33 cellular contexts compared by ENCODE assay signal in the genomic region with DNA sequence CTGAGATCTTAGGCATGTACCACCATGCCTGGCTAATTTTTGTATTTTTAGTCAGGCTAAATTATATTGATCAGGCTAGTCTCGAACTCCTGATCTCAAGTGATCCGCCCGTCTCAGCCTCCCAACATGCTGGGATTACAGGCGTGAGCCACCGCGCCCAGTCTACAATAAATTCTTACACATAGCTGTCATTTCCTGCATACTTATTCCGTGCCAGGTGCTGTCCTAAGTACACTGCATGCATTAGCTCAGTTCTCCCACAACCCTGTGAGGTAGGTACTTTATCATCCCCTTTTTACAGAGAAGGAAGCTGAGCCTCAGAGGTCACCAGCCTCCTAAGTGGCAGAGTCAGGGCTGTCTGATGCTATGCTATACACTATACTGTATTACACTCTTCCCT. TPM values are rescaled to one million over a fixed set of nuclear protein-coding genes. Genes with fewer than 3 reads are reported as not detected.
DNase-seq lines count a peak whose midpoint lies in the region; ATAC-seq and TF ChIP-seq lines count a peak whose summit lies in the region.
"Had no signal": no experiment of that assay in that cellular context is flagged by ENCODE, and none has a peak within 500 bp of the region (broad histone marks: within the 10 kb centered on the region; RNA-seq: fewer than 3 reads in every experiment).

No MANE protein-coding gene starts in this region.

- H3K36me3 ChIP-seq in SJSA1 (no peaks in the 10 kb centered on the region), transverse colon (no peaks in the 10 kb centered on the region), heart left ventricle (no peaks in the 10 kb centered on the region)
- H3K36me3 ChIP-seq: heart right ventricle, neutrophil, vagina had no signal

- H3K27ac ChIP-seq in SJSA1 = peak overlapping the region; percentile 18; the same call in 1 of the 2 replicates
- H3K27ac ChIP-seq in foreskin keratinocyte = no peak overlapping the region
- H3K27ac ChIP-seq in transverse colon = peak overlapping the region in 1 of 4 donors; percentile 41
- H3K27ac ChIP-seq in heart left ventricle = no peak overlapping the region
- H3K27ac ChIP-seq: 22Rv1, body of pancreas, heart right ventricle, neutrophil, RWPE1, vagina had no signal

- no peak overlapping the region for H3K27ac Mint-ChIP-seq in activated CD8-positive, alpha-beta T cell treated with anti-CD3 and anti-CD28 coated beads for 36 hours
- H3K27ac Mint-ChIP-seq: activated CD4-positive, alpha-beta T cell treated with anti-CD3 and anti-CD28 coated beads for 36 hours; activated naive CD8-positive, alpha-beta T cell treated with anti-CD3 and anti-CD28 coated beads, Interleukin-2, amount 50 U/mL, for 24 hours; CD4-positive, CD25-positive, alpha-beta regulatory T cell; stimulated activated naive B cell treated with anti-CD40 and anti-IgM and Interleukin-4, amounts not matched to agents 10 μg/mL and 1 μg/mL and 100 μg/mL, for 72 hours had no signal

- intact Hi-C loops in transverse colon (cut with DNase I; ENCODE audit: low total_unique reads) = no loop called here
- intact Hi-C loops in activated CD8-positive, alpha-beta T cell treated with anti-CD3 and anti-CD28 coated beads for 36 hours (cut with micrococcal nuclease) = no loop called here
- intact Hi-C loops in heart left ventricle (cut with DNase I) = no loop called here

- H3K9me3 ChIP-seq in SJSA1 (replicated peaks) = no peaks in the 10 kb centered on the region; the same call in 1 of the 2 replicates
- H3K9me3 ChIP-seq in transverse colon = no peaks in the 10 kb centered on the region
- H3K9me3 ChIP-seq in heart left ventricle = no peaks in the 10 kb centered on the region
- H3K9me3 ChIP-seq: body of pancreas, heart right ventricle, neutrophil, SK-N-SH, vagina had no signal

- CTCF ChIA-PET in activated CD8-positive, alpha-beta T cell treated with anti-CD3 and anti-CD28 coated beads for 36 hours (lab: Charles Lee) = interaction anchor here (0.7 kb wide), 1 partner anchor 53 kb away, joined by 3 read pairs; no protein-coding TSS in a partner anchor

- H3K4me1 ChIP-seq in SJSA1 (replicated peaks) (peaks cover 48% of the 10 kb centered on the region), foreskin keratinocyte (peaks cover 4% of the 10 kb centered on the region), transverse colon (no peaks in the 10 kb centered on the region), heart left ventricle (no peaks in the 10 kb centered on the region)
- H3K4me1 ChIP-seq: body of pancreas, heart right ventricle, vagina had no signal

- H3K27me3 ChIP-seq in SJSA1 (replicated peaks) = no peaks in the 10 kb centered on the region
- H3K27me3 ChIP-seq in foreskin keratinocyte = no peaks in the 10 kb centered on the region
- no peaks in the 10 kb centered on the region for H3K27me3 ChIP-seq in transverse colon
- H3K27me3 ChIP-seq in heart left ventricle = no peaks in the 10 kb centered on the region
- H3K27me3 ChIP-seq: body of pancreas, heart right ventricle, vagina had no signal

- no peaks in the 10 kb centered on the region for H3K36me3 Mint-ChIP-seq in activated CD8-positive, alpha-beta T cell treated with anti-CD3 and anti-CD28 coated beads for 36 hours (ENCODE audit: low read depth)
- H3K36me3 Mint-ChIP-seq: CD4-positive, CD25-positive, alpha-beta regulatory T cell; IgD-negative memory B cell; stimulated activated naive B cell treated with anti-CD40 and anti-IgM and Interleukin-4, amounts not matched to agents 10 μg/mL and 1 μg/mL and 100 μg/mL, for 72 hours had no signal

- TF ChIP-seq CTCF in foreskin keratinocyte (conservative IDR thresholded peaks at IDR 0.05) (no peak), transverse colon (IDR thresholded peaks at IDR 0.05) (no peak), heart left ventricle (IDR thresholded peaks at IDR 0.05) (no peak)
- TF ChIP-seq CTCF in activated CD8-positive, alpha-beta T cell treated with anti-CD3 and anti-CD28 coated beads for 36 hours (IDR thresholded peaks at IDR 0.05) = no peak

- H3K9me3 Mint-ChIP-seq in activated CD8-positive, alpha-beta T cell treated with anti-CD3 and anti-CD28 coated beads for 36 hours = no peaks in the 10 kb centered on the region
- H3K9me3 Mint-ChIP-seq: activated naive CD8-positive, alpha-beta T cell treated with anti-CD3 and anti-CD28 coated beads, Interleukin-2, amount 50 U/mL, for 24 hours; IgD-negative memory B cell; stimulated activated naive B cell treated with anti-CD40 and anti-IgM and Interleukin-4, amounts not matched to agents 10 μg/mL and 1 μg/mL and 100 μg/mL, for 72 hours had no signal

- H3K4me1 Mint-ChIP-seq in activated CD8-positive, alpha-beta T cell treated with anti-CD3 and anti-CD28 coated beads for 36 hours (ENCODE audit: low read depth) = no peaks in the 10 kb centered on the region
- H3K4me1 Mint-ChIP-seq: activated CD4-positive, alpha-beta T cell treated with anti-CD3 and anti-CD28 coated beads for 36 hours; activated naive CD8-positive, alpha-beta T cell treated with anti-CD3 and anti-CD28 coated beads, Interleukin-2, amount 50 U/mL, for 24 hours; CD4-positive, CD25-positive, alpha-beta regulatory T cell; IgD-negative memory B cell; stimulated activated naive B cell treated with anti-CD40 and anti-IgM and Interleukin-4, amounts not matched to agents 10 μg/mL and 1 μg/mL and 100 μg/mL, for 72 hours had no signal

- H3K4me3 Mint-ChIP-seq in activated CD8-positive, alpha-beta T cell treated with anti-CD3 and anti-CD28 coated beads for 36 hours = no peak overlapping the region
- H3K4me3 Mint-ChIP-seq: activated CD4-positive, alpha-beta T cell treated with anti-CD3 and anti-CD28 coated beads for 36 hours; activated naive CD8-positive, alpha-beta T cell treated with anti-CD3 and anti-CD28 coated beads, Interleukin-2, amount 50 U/mL, for 24 hours; stimulated activated naive B cell treated with anti-CD40 and anti-IgM and Interleukin-4, amounts not matched to agents 10 μg/mL and 1 μg/mL and 100 μg/mL, for 72 hours had no signal

- DNase-seq in DMS53 (lab: John Stamatoyannopoulos, UW) = peak; percentile 22
- no peak for DNase-seq in DMS53 treated with DMSO at 0.1 percent for 48 hours (lab: John Stamatoyannopoulos, UW; ENCODE audit: unreplicated experiment)
- DNase-seq in SJSA1 (ENCODE audit: low read depth in 1 of 2, low spot score in 2 of 2) = no peak
- peak in 1 of 2 donors; percentile 71 for DNase-seq in foreskin keratinocyte
- DNase-seq in transverse colon = peak; percentile 52
- DNase-seq in activated CD8-positive, alpha-beta T cell treated with anti-CD3 and anti-CD28 coated beads for 36 hours = no peak
- no peak for DNase-seq in medulla oblongata (ENCODE audit: extremely low spot score)
- no peak for DNase-seq in heart left ventricle
- DNase-seq: activated CD4-positive, alpha-beta T cell treated with anti-CD3 and anti-CD28 coated beads for 36 hours; activated CD8-positive, alpha-beta memory T cell treated with anti-CD3 and anti-CD28 coated beads for 24 hours; activated effector memory CD4-positive, alpha-beta T cell treated with anti-CD3 and anti-CD28 coated beads, Interleukin-2, amount 50 U/mL, for 16 hours; activated naive CD8-positive, alpha-beta T cell treated with anti-CD3 and anti-CD28 coated beads, Interleukin-2, amount 50 U/mL, for 24 hours; body of pancreas; CD4-positive, CD25-positive, alpha-beta regulatory T cell; effector CD4-positive, alpha-beta T cell; erythroblast; foreskin fibroblast; heart right ventricle; left cardiac atrium; mesenchymal stem cell; NCI-H2029 treated with DMSO at 0.1 percent for 48 hours; NCI-H2227 treated with DMSO at 0.1 percent for 48 hours; NCI-H774; SK-N-SH; stimulated activated CD4-positive, alpha-beta T cell treated with anti-CD3 and anti-CD28 coated beads, Interleukin-4, amount 100 ng/mL, for 4 hours; stimulated activated naive B cell treated with anti-CD40 and anti-IgM and Interleukin-4, amounts not matched to agents 10 μg/mL and 1 μg/mL and 100 μg/mL, for 72 hours; T-helper 2 cell had no signal

- ATAC-seq in foreskin keratinocyte (peak; percentile 53), heart left ventricle (no peak)
- no peak for ATAC-seq in activated CD8-positive, alpha-beta T cell treated with anti-CD3 and anti-CD28 coated beads for 36 hours
- ATAC-seq: activated CD4-positive, alpha-beta T cell treated with anti-CD3 and anti-CD28 coated beads for 36 hours; activated naive CD8-positive, alpha-beta T cell treated with anti-CD3 and anti-CD28 coated beads, Interleukin-2, amount 50 U/mL, for 24 hours; body of pancreas; heart right ventricle; left cardiac atrium; sciatic nerve; stimulated activated naive B cell treated with anti-CD40 and anti-IgM and Interleukin-4, amounts not matched to agents 10 μg/mL and 1 μg/mL and 100 μg/mL, for 72 hours had no signal

- POLR2A ChIA-PET in activated CD8-positive, alpha-beta T cell treated with anti-CD3 and anti-CD28 coated beads for 36 hours (lab: Charles Lee) = no interaction called here

- TF ChIP-seq POLR2A in transverse colon (IDR thresholded peaks at IDR 0.05) = no peak
- TF ChIP-seq POLR2A in heart left ventricle (IDR thresholded peaks at IDR 0.05) = no peak

- H3K27me3 Mint-ChIP-seq in activated CD8-positive, alpha-beta T cell treated with anti-CD3 and anti-CD28 coated beads for 36 hours = peaks cover 2% of the 10 kb centered on the region
- H3K27me3 Mint-ChIP-seq: IgD-negative memory B cell had no signal

- in situ Hi-C loops in transverse colon (cut with MboI; ENCODE audit: low pct_ligation_motif_present in 1 of 4, low pct_unique_long_range_greater_than_20kb in 1 of 4, low sequenced_read_pairs in 3 of 4) = no loop called here

- whole genome bisulfite sequencing in transverse colon (ENCODE audit: low coverage in 1 of 2), 2 donors = 57 to 68% methylated on average over 5 to 7 of the region's 7 CpGs
- WGBS in heart left ventricle, 4 donors = 73 to 88% (median 77%) methylated on average over 7 of the region's 7 CpGs

- H3K4me3 ChIP-seq in SJSA1 (no peak overlapping the region), transverse colon (no peak overlapping the region), heart left ventricle (no peak overlapping the region)
- H3K4me3 ChIP-seq: body of pancreas, heart right ventricle, vagina had no signal

- no peak for TF ChIP-seq EP300 in transverse colon (IDR thresholded peaks at IDR 0.05; ENCODE audit: low read depth)

RNA-seq across cellular contexts. Expression of gene RHPN2, which starts 7.2 kb away (rescaled TPM):
- 42.1 and 49.2 TPM in 2 replicates for total RNA-seq in SJSA1 (2014; rRNA removed; shearing (Covaris generic))
- total RNA-seq in foreskin keratinocyte (4.7 and 5.0 TPM in 2 replicates), transverse colon (100 to 1,000 TPM in 1 of 4 donors, 10 to 100 TPM in 3; 49.0 to 276 (median 74.3) TPM), heart left ventricle (1 to 10 TPM in 7 of 9 donors, under 1 TPM in 2; 0.35 to 3.7 (median 1.9) TPM)
- polyA plus RNA-seq in foreskin keratinocyte (1.7 and 1.8 TPM in 2 replicates), heart left ventricle (1 to 10 TPM in 1 of 2 donors, under 1 TPM in 1; 0.72 to 1.1 TPM)
- 1 to 10 TPM; 4.9 to 5.3 TPM for total RNA-seq in activated CD8-positive, alpha-beta T cell treated with anti-CD3 and anti-CD28 coated beads for 36 hours

RNA-seq across cellular contexts. Expression of gene GPATCH1, which starts 9.1 kb away (rescaled TPM):
- 12.1 and 18.3 TPM in 2 replicates for total RNA-seq in SJSA1 (2014; rRNA removed; shearing (Covaris generic))
- total RNA-seq in foreskin keratinocyte (6.9 and 7.6 TPM in 2 replicates), transverse colon (10 to 100 TPM in 3 of 4 donors, 1 to 10 TPM in 1; 9.1 to 16.8 (median 14.8) TPM), heart left ventricle (1 to 10 TPM; 3.4 to 6.7 (median 6.4) TPM)
- polyA plus RNA-seq in foreskin keratinocyte (3.9 and 4.1 TPM in 2 replicates), heart left ventricle (1 to 10 TPM; 3.3 to 3.5 TPM)
- 1 to 10 TPM; 8.7 to 9.6 TPM for total RNA-seq in activated CD8-positive, alpha-beta T cell treated with anti-CD3 and anti-CD28 coated beads for 36 hours

Comparison
In these comparisons a context has a peak if more than half of its experiments do, and no peak if none do; other contexts are left out.
1. DNase-seq: peak in DMS53 (single experiment) and transverse colon (single experiment); none in DMS53 treated with DMSO at 0.1 percent for 48 hours (single experiment), SJSA1 (0 of 2), activated CD8-positive, alpha-beta T cell treated with anti-CD3 and anti-CD28 coated beads for 36 hours (single experiment), medulla oblongata (single experiment) and heart left ventricle (0 of 5).